ENCODE assay signal across 1 cellular context in the genomic region with DNA sequence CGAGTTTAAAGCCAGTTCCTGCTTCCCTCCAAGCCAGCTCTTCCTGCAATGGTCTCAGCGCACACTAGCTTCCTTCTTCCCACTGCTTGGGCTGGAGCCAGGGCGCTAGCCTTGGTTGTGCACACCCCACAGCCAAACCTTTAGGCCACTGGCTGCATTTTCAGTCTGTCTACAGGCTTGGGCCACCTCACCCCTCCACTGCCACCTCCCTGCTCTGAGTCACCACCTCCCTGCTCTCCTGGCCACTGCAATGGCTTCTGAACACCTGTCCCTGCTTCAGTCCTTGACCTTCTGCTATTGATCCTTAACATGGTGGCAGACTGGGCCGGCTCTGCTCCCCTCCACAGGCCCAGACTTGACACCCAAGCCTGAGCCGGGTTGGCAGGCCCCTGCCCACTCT.
TF ChIP-seq lines count a peak whose summit lies in the region.

No MANE protein-coding gene starts in this region.

TF ChIP-seq in HepG2, 621 proteins besides CTCF, POLR2A, EP300 and RAD21 (continued from another document):
- TF ChIP-seq, protein P1, sequence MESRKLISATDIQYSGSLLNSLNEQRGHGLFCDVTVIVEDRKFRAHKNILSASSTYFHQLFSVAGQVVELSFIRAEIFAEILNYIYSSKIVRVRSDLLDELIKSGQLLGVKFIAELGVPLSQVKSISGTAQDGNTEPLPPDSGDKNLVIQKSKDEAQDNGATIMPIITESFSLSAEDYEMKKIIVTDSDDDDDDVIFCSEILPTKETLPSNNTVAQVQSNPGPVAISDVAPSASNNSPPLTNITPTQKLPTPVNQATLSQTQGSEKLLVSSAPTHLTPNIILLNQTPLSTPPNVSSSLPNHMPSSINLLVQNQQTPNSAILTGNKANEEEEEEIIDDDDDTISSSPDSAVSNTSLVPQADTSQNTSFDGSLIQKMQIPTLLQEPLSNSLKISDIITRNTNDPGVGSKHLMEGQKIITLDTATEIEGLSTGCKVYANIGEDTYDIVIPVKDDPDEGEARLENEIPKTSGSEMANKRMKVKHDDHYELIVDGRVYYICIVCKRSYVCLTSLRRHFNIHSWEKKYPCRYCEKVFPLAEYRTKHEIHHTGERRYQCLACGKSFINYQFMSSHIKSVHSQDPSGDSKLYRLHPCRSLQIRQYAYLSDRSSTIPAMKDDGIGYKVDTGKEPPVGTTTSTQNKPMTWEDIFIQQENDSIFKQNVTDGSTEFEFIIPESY (CRISPR knock-in tag; IDR thresholded peaks at IDR 0.05): peak; percentile 83
- no peak for TF ChIP-seq SRY (CRISPR knock-in tag; IDR thresholded peaks at IDR 0.05)
- TF ChIP-seq, protein P2, sequence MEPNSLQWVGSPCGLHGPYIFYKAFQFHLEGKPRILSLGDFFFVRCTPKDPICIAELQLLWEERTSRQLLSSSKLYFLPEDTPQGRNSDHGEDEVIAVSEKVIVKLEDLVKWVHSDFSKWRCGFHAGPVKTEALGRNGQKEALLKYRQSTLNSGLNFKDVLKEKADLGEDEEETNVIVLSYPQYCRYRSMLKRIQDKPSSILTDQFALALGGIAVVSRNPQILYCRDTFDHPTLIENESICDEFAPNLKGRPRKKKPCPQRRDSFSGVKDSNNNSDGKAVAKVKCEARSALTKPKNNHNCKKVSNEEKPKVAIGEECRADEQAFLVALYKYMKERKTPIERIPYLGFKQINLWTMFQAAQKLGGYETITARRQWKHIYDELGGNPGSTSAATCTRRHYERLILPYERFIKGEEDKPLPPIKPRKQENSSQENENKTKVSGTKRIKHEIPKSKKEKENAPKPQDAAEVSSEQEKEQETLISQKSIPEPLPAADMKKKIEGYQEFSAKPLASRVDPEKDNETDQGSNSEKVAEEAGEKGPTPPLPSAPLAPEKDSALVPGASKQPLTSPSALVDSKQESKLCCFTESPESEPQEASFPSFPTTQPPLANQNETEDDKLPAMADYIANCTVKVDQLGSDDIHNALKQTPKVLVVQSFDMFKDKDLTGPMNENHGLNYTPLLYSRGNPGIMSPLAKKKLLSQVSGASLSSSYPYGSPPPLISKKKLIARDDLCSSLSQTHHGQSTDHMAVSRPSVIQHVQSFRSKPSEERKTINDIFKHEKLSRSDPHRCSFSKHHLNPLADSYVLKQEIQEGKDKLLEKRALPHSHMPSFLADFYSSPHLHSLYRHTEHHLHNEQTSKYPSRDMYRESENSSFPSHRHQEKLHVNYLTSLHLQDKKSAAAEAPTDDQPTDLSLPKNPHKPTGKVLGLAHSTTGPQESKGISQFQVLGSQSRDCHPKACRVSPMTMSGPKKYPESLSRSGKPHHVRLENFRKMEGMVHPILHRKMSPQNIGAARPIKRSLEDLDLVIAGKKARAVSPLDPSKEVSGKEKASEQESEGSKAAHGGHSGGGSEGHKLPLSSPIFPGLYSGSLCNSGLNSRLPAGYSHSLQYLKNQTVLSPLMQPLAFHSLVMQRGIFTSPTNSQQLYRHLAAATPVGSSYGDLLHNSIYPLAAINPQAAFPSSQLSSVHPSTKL (CRISPR knock-in tag; IDR thresholded peaks at IDR 0.05): 0 out of 2 replicates have a peak, but pooled peaks have one; percentile 17
- no peak for TF ChIP-seq NFKB2 (CRISPR knock-in tag; IDR thresholded peaks at IDR 0.05; ENCODE audit: borderline replicate concordance)
- TF ChIP-seq YY1 (IDR thresholded peaks at IDR 0.05; ENCODE audit: insufficient read depth, insufficient replicate concordance, low read depth, low read length): peak; percentile 49
- no peak for TF ChIP-seq ZNF484 (CRISPR knock-in tag; IDR thresholded peaks at IDR 0.05; ENCODE audit: borderline replicate concordance, low read depth)
- 0 out of 2 replicates have a peak, but pooled peaks have one; percentile 36 for TF ChIP-seq NR2F6 (IDR thresholded peaks at IDR 0.05)
- TF ChIP-seq NR2F6 (CRISPR knock-in tag; IDR thresholded peaks at IDR 0.05): peak; percentile 63; the same call in 1 of the 2 replicates
- TF ChIP-seq ZNF556 (CRISPR knock-in tag; IDR thresholded peaks at IDR 0.05; ENCODE audit: borderline replicate concordance): no peak
- TF ChIP-seq ZNF557 (CRISPR knock-in tag; IDR thresholded peaks at IDR 0.05): no peak
- no peak for TF ChIP-seq SMARCE1 (IDR thresholded peaks at IDR 0.05; ENCODE audit: borderline replicate concordance)
- TF ChIP-seq ZFX (CRISPR knock-in tag; IDR thresholded peaks at IDR 0.05; ENCODE audit: low read depth): peak; percentile 12; the same call in 1 of the 2 replicates
- TF ChIP-seq ZNF225 (CRISPR knock-in tag; IDR thresholded peaks at IDR 0.05): no peak
- TF ChIP-seq RARA (CRISPR knock-in tag; IDR thresholded peaks at IDR 0.05): 0 out of 2 replicates have a peak, but pooled peaks have one; percentile 30
- TF ChIP-seq FOSL2 (CRISPR knock-in tag; IDR thresholded peaks at IDR 0.05): peak; percentile 72
